In the genomic region with DNA sequence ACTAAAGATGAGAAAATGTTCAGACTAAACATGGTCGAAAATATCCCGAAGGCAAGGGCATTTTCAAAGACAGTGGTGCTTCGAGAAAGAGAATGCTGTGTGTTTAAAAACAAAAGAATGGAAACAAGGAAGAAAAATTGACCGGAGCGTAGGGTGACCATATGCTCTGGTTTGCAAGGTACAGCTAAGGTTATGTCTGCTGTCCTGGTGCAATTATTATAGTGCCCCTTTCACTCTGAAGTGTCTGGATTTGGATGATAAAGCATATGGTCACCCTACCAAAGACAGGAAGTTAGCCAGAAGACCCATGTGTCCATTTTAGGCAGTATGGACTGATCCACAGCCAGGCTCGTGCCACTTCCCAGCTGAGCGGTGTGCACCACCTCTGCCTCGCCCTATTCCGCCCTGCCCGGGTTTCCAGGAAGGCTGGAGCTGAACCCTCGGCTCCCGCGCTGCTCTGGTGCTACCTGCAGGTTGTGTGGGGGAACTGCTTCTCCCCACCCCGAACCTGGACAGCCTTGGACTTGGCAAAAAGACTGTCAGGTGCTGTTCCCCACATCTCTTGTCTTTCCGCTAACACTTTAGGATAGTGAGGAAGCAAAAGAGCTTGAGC, we compare ENCODE assay signal across 8 cellular contexts. TPM values are rescaled to one million over a fixed set of nuclear protein-coding genes. Genes with fewer than 3 reads are reported as not detected.
A peak's percentile ranks its signal among the peaks of the same experiment; 100 is the strongest.
DNase-seq lines count a peak whose midpoint lies in the region; ATAC-seq and TF ChIP-seq lines count a peak whose summit lies in the region.

No MANE protein-coding gene starts in this region.

- no peak overlapping the region for H3K27ac ChIP-seq in AG04450 (ENCODE audit: low read depth, low read length)
- H3K27ac ChIP-seq in naive thymus-derived CD4-positive, alpha-beta T cell (ENCODE audit: low read depth, low read length) = no peak overlapping the region

- H3K4me1 Mint-ChIP-seq in activated CD4-positive, alpha-beta memory T cell treated with anti-CD3 and anti-CD28 coated beads for 36 hours (ENCODE audit: low read depth) = no peaks in the 10 kb centered on the region
- H3K4me1 Mint-ChIP-seq in naive thymus-derived CD4-positive, alpha-beta T cell = peaks cover 0 to 4% (median 0%) of the 10 kb centered on the region in 7 donors

- POLR2A ChIA-PET in AG04450 (lab: Yijun Ruan, JAX) = no interaction called here
- POLR2A ChIA-PET in activated CD4-positive, alpha-beta memory T cell treated with anti-CD3 and anti-CD28 coated beads for 36 hours (lab: Charles Lee) = no interaction called here
- POLR2A ChIA-PET in naive thymus-derived CD4-positive, alpha-beta T cell (lab: Charles Lee) = no interaction called here

- no peaks in the 10 kb centered on the region for H3K9me3 ChIP-seq in AG04450 (ENCODE audit: control insufficient read depth, insufficient read depth, low read length)
- H3K9me3 ChIP-seq in naive thymus-derived CD4-positive, alpha-beta T cell (ENCODE audit: control insufficient read depth in 2 of 3, low read length in 3 of 3) = no peaks in the 10 kb centered on the region

- DNase-seq in AG04450 (ENCODE audit: low read depth, low spot score) (no peak), GM12864 (ENCODE audit: low read depth) (peak; percentile 2), NCI-H2171 treated with DMSO at 0.1 percent for 48 hours (lab: John Stamatoyannopoulos, UW) (peak; percentile 57), inferior parietal cortex (ENCODE audit: extremely low spot score) (peak; percentile 2)
- DNase-seq in activated CD4-positive, alpha-beta memory T cell treated with anti-CD3 and anti-CD28 coated beads for 36 hours = peak; percentile 27
- DNase-seq in naive thymus-derived CD4-positive, alpha-beta T cell = no peak

- ATAC-seq in naive thymus-derived CD4-positive, alpha-beta T cell = no peak
- ATAC-seq in HG03460 (IDR thresholded peaks at IDR 0.05; ENCODE audit: unreplicated experiment) (no peak), HG03342 (IDR thresholded peaks at IDR 0.05; ENCODE audit: unreplicated experiment) (no peak)

- intact Hi-C loops in activated CD4-positive, alpha-beta memory T cell treated with anti-CD3 and anti-CD28 coated beads for 36 hours (cut with micrococcal nuclease) = no loop called here
- intact Hi-C loops in naive thymus-derived CD4-positive, alpha-beta T cell (cut with micrococcal nuclease) = loop anchor here in 1 of 2 donors (10.0 kb wide), 1 partner anchor 283 kb away; a partner anchor contains a TSS

- H3K36me3 ChIP-seq in naive thymus-derived CD4-positive, alpha-beta T cell (ENCODE audit: control insufficient read depth in 2 of 3, insufficient read depth in 3 of 3, low read length in 3 of 3) = no peaks in the 10 kb centered on the region

- H3K4me3 ChIP-seq in AG04450 (ENCODE audit: low read depth, low read length) (no peak overlapping the region), GM12864 (ENCODE audit: low read depth, low read length) (no peak overlapping the region)
- H3K4me3 ChIP-seq in naive thymus-derived CD4-positive, alpha-beta T cell (ENCODE audit: low read length) = no peak overlapping the region

- no peaks in the 10 kb centered on the region for H3K4me1 ChIP-seq in naive thymus-derived CD4-positive, alpha-beta T cell (ENCODE audit: control insufficient read depth in 2 of 2, insufficient read depth in 2 of 2, low read length in 2 of 2)

- CTCF ChIA-PET in AG04450 (lab: Charles Lee) = no interaction called here
- CTCF ChIA-PET in activated CD4-positive, alpha-beta memory T cell treated with anti-CD3 and anti-CD28 coated beads for 36 hours (lab: Charles Lee) = interaction anchor here (1.2 kb wide), 1 partner anchor 8 kb away, joined by 4 read pairs; no protein-coding TSS in a partner anchor
- CTCF ChIA-PET in naive thymus-derived CD4-positive, alpha-beta T cell (lab: Charles Lee) = interaction anchor here (0.6 to 1.0 kb wide), 3 partner anchors 201 to 345 kb away, joined by 3 to 6 read pairs (median 3); no protein-coding TSS in a partner anchor

- peak; percentile 30 for TF ChIP-seq CTCF in AG04450 (IDR thresholded peaks at IDR 0.05; ENCODE audit: low read depth, low read length)
- peak; percentile 75 for TF ChIP-seq CTCF in GM12864 (IDR thresholded peaks at IDR 0.05; ENCODE audit: low read depth, low read length, missing control alignments)

- H3K9me3 Mint-ChIP-seq in activated CD4-positive, alpha-beta memory T cell treated with anti-CD3 and anti-CD28 coated beads for 36 hours = no peaks in the 10 kb centered on the region
- H3K9me3 Mint-ChIP-seq in naive thymus-derived CD4-positive, alpha-beta T cell = no peaks in the 10 kb centered on the region

- H3K36me3 Mint-ChIP-seq in activated CD4-positive, alpha-beta memory T cell treated with anti-CD3 and anti-CD28 coated beads for 36 hours = no peaks in the 10 kb centered on the region
- H3K36me3 Mint-ChIP-seq in naive thymus-derived CD4-positive, alpha-beta T cell = no peaks in the 10 kb centered on the region

- H3K27me3 ChIP-seq in AG04450 (ENCODE audit: control insufficient read depth, insufficient read depth, low read length) = peaks cover 30% of the 10 kb centered on the region
- H3K27me3 ChIP-seq in naive thymus-derived CD4-positive, alpha-beta T cell (ENCODE audit: control insufficient read depth in 2 of 2, insufficient read depth in 2 of 2, low read length in 2 of 2) = no peaks in the 10 kb centered on the region

- H3K27ac Mint-ChIP-seq in activated CD4-positive, alpha-beta memory T cell treated with anti-CD3 and anti-CD28 coated beads for 36 hours = no peak overlapping the region
- no peak overlapping the region for H3K27ac Mint-ChIP-seq in naive thymus-derived CD4-positive, alpha-beta T cell

- H3K4me3 Mint-ChIP-seq in activated CD4-positive, alpha-beta memory T cell treated with anti-CD3 and anti-CD28 coated beads for 36 hours = no peak overlapping the region
- no peak overlapping the region for H3K4me3 Mint-ChIP-seq in naive thymus-derived CD4-positive, alpha-beta T cell

- peaks cover 24% of the 10 kb centered on the region for H3K27me3 Mint-ChIP-seq in activated CD4-positive, alpha-beta memory T cell treated with anti-CD3 and anti-CD28 coated beads for 36 hours
- H3K27me3 Mint-ChIP-seq in naive thymus-derived CD4-positive, alpha-beta T cell = peaks cover 30 to 59% (median 32%) of the 10 kb centered on the region in 5 donors

RNA-seq across cellular contexts. Expression of a gene that starts 25.2 kb away (rescaled TPM):
- not detected in 2 replicates for polyA plus RNA-seq in AG04450 (2011; rRNA removed)
- not detected in 2 replicates for polyA minus RNA-seq in AG04450 (2011; rRNA and poly(A)+ RNA removed)
- under 1 TPM in 1 of 2 experiments, not detected in 1; 0.12 TPM for total RNA-seq in activated CD4-positive, alpha-beta memory T cell treated with anti-CD3 and anti-CD28 coated beads for 36 hours
- under 1 TPM in 2 of 5 experiments, not detected in 3; 0.19 to 0.27 TPM for total RNA-seq in naive thymus-derived CD4-positive, alpha-beta T cell
- polyA plus RNA-seq in naive thymus-derived CD4-positive, alpha-beta T cell = not detected

RNA-seq across cellular contexts. Expression of a gene that starts 28.0 kb away (rescaled TPM):
- 52.4 and 73.4 TPM in 2 replicates for polyA plus RNA-seq in AG04450 (2011; rRNA removed)
- 26.7 and 27.3 TPM in 2 replicates for polyA minus RNA-seq in AG04450 (2011; rRNA and poly(A)+ RNA removed)
- 10 to 100 TPM; 83.3 to 87.8 TPM for total RNA-seq in activated CD4-positive, alpha-beta memory T cell treated with anti-CD3 and anti-CD28 coated beads for 36 hours
- 10 to 100 TPM; 23.4 to 84.2 (median 26.3) TPM for total RNA-seq in naive thymus-derived CD4-positive, alpha-beta T cell
- polyA plus RNA-seq in naive thymus-derived CD4-positive, alpha-beta T cell = 10 to 100 TPM; 30.2 to 37.5 TPM

RNA-seq across cellular contexts. Expression of a gene that starts 39.0 kb away (rescaled TPM):
- 1.1 and 2.0 TPM in 2 replicates for polyA plus RNA-seq in AG04450 (2011; rRNA removed)
- polyA minus RNA-seq in AG04450 (2011; rRNA and poly(A)+ RNA removed) = 1.1 and 1.2 TPM in 2 replicates
- total RNA-seq in activated CD4-positive, alpha-beta memory T cell treated with anti-CD3 and anti-CD28 coated beads for 36 hours = 10 to 100 TPM in 1 of 2 experiments, 1 to 10 TPM in 1; 9.8 to 10.1 TPM
- total RNA-seq in naive thymus-derived CD4-positive, alpha-beta T cell = 10 to 100 TPM in 4 of 5 experiments, 1 to 10 TPM in 1; 8.9 to 49.9 (median 18.5) TPM
- 1 to 10 TPM; 1.7 to 3.1 TPM for polyA plus RNA-seq in naive thymus-derived CD4-positive, alpha-beta T cell

RNA-seq across cellular contexts. Expression of a gene that starts 49.8 kb away (rescaled TPM):
- not detected in 2 replicates for polyA plus RNA-seq in AG04450 (2011; rRNA removed)
- polyA minus RNA-seq in AG04450 (2011; rRNA and poly(A)+ RNA removed) = not detected in 2 replicates
- total RNA-seq in activated CD4-positive, alpha-beta memory T cell treated with anti-CD3 and anti-CD28 coated beads for 36 hours = not detected
- not detected for total RNA-seq in naive thymus-derived CD4-positive, alpha-beta T cell
- polyA plus RNA-seq in naive thymus-derived CD4-positive, alpha-beta T cell = not detected

Comparison
In these comparisons a context has a peak if more than half of its experiments do, and no peak if none do; other contexts are left out.
1. DNase-seq: peak in GM12864 (single experiment), NCI-H2171 treated with DMSO at 0.1 percent for 48 hours (single experiment), activated CD4-positive, alpha-beta memory T cell treated with anti-CD3 and anti-CD28 coated beads for 36 hours (single experiment) and inferior parietal cortex (single experiment); none in AG04450 (single experiment) and naive thymus-derived CD4-positive, alpha-beta T cell (0 of 9).